ENCODE assay signal across 1 cellular context in the genomic region with DNA sequence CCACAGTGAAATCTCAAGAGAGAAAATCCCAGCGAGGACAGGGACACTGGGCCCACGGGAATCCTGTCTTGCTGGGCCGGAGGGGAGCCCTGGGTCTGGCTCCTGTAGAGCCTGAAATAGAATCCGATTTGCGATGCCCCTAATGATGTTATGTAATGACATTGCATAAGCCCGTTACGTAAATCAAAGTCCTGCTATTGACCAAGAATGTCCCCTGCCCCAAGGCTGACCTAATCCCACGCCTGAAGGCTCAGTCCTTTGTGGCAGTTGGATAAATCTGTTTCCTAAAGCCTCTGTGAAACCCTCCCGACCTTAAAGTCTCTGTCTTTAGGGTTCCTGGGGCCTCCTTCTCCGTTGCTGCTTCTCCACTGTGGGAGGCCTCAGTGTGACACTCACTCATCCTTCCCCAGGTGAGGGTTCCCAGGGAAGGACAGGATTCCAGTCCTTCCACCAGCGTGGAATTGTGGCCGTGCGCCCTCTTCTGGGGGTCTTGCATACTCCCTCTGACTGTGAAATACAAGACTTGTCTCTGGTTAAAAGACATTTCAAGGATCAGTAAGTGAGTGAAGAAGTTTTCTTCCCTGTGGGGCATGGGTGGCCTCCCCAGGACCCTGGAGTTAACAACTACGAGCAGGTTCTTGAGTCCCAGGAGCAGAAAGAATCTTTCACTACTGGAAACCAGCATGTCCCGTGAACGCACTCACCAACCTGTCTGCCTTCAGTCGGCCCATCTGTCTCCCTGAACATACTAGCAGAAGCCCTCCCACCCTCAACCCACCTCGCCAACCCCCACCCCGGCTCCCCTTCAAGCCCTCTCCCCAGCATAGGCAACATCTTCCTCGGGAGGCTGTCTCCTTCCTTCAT.
TF ChIP-seq lines count a peak whose summit lies in the region.

No MANE protein-coding gene starts in this region.

TF ChIP-seq in IMR-90, 13 proteins besides CTCF, POLR2A, EP300 and RAD21:
- TF ChIP-seq FOS (IDR thresholded peaks at IDR 0.05; ENCODE audit: low read depth, low read length): no peak
- TF ChIP-seq RCOR1 (IDR thresholded peaks at IDR 0.05; ENCODE audit: insufficient replicate concordance, low read length): no peak
- TF ChIP-seq SMC3 (IDR thresholded peaks at IDR 0.05; ENCODE audit: low read depth, low read length): peak; percentile 32; the same call in 1 of the 2 replicates
- no peak for TF ChIP-seq NFE2L2 (IDR thresholded peaks at IDR 0.05; ENCODE audit: low read depth, low read length)
